In the genomic region with DNA sequence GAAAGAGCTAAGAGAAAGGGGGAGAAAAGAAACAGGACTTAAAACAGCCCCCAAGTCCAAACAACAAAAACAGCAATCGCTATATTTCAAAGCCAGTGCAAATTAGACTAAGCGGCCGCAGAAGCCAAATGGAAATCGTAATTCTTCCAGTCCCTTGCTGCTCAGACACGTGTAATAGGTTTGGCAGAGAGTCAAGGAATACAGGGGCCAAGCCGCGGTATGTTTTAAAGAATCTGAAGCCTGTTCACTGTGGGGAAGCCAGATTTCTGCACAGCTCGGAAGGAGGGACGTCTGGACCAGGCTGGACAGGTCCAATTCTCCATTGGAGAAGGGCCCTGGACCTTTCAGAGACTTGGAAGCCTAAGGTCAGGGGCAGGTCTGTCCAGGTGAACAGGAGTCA, we compare ENCODE assay signal across 19 cellular contexts.
DNase-seq lines count a peak whose midpoint lies in the region; ATAC-seq and TF ChIP-seq lines count a peak whose summit lies in the region.
"Had no signal": no experiment of that assay in that cellular context is flagged by ENCODE, and none has a peak within 500 bp of the region (broad histone marks: within the 10 kb centered on the region; RNA-seq: fewer than 3 reads in every experiment).

No MANE protein-coding gene starts in this region.

- POLR2A ChIA-PET in BJ (lab: Charles Lee): no interaction called here

- CTCF ChIA-PET in BJ (lab: Yijun Ruan, JAX): interaction anchor here (0.7 to 1.5 kb wide), 3 partner anchors 14 to 224 kb away, joined by 3 read pairs; no protein-coding TSS in a partner anchor

- DNase-seq in BJ (ENCODE audit: low read depth) (peak; percentile 12), MG63 (peak; percentile 24), dedifferentiated amniotic fluid mesenchymal stem cell (ENCODE audit: extremely low spot score) (peak; percentile 49), NCI-H1436 (lab: John Stamatoyannopoulos, UW) (no peak), left lobe of liver (ENCODE audit: low spot score) (no peak), NCI-H774 (lab: John Stamatoyannopoulos, UW) (no peak)
- DNase-seq: activated CD4-positive, alpha-beta memory T cell treated with anti-CD3 and anti-CD28 coated beads, Interleukin-2, amount 10 ng/mL, durations not matched to agents 7 days and 5 days; activated naive CD4-positive, alpha-beta T cell treated with anti-CD3 and anti-CD28 coated beads, Interleukin-2, amount 50 U/mL, for 16 hours; activated T-cell treated with anti-CD3 and anti-CD28 coated beads, Interleukin-2, amount 50 U/mL, for 24 hours; BE2C; Calu3; effector CD4-positive, alpha-beta T cell; hypothalamus; KBM-7; left ventricle myocardium inferior; NCI-H1417 treated with DMSO at 0.1 percent for 48 hours had no signal

- H3K27ac Mint-ChIP-seq in nephron: peak overlapping the region; percentile 97 to 98 (median 98)
- H3K27ac Mint-ChIP-seq: activated CD4-positive, alpha-beta memory T cell treated with anti-CD3 and anti-CD28 coated beads, Interleukin-2, amount 10 ng/mL, durations not matched to agents 7 days and 5 days; activated T-cell treated with anti-CD3 and anti-CD28 coated beads, Interleukin-2, amount 50 U/mL, for 24 hours had no signal

- H3K36me3 ChIP-seq in BJ (ENCODE audit: control insufficient read depth, insufficient read depth, low read length) (no peaks in the 10 kb centered on the region), MG63 (no peaks in the 10 kb centered on the region)
- H3K36me3 ChIP-seq: BE2C, left ventricle myocardium inferior, thoracic aorta had no signal

- peaks cover 21% of the 10 kb centered on the region for H3K27me3 Mint-ChIP-seq in nephron (ENCODE audit: low read depth)
- H3K27me3 Mint-ChIP-seq: activated CD4-positive, alpha-beta memory T cell treated with anti-CD3 and anti-CD28 coated beads, Interleukin-2, amount 10 ng/mL, durations not matched to agents 7 days and 5 days had no signal

- ATAC-seq in GM18517 (IDR thresholded peaks at IDR 0.05; ENCODE audit: unreplicated experiment) (no peak), left lobe of liver (no peak)

- H3K27me3 ChIP-seq in BJ (ENCODE audit: control insufficient read depth, insufficient read depth, low read length) (peaks cover 1% of the 10 kb centered on the region; the same call in 1 of the 2 replicates), MG63 (no peaks in the 10 kb centered on the region)
- H3K27me3 ChIP-seq: BE2C had no signal

- no peak overlapping the region for H3K4me3 ChIP-seq in BJ (ENCODE audit: low read depth, low read length)
- no peak overlapping the region for H3K4me3 ChIP-seq in MG63
- H3K4me3 ChIP-seq: left ventricle myocardium inferior, thoracic aorta had no signal

- H3K4me3 Mint-ChIP-seq in nephron: peak overlapping the region; percentile 36 to 48 (median 41)
- H3K4me3 Mint-ChIP-seq: activated CD4-positive, alpha-beta memory T cell treated with anti-CD3 and anti-CD28 coated beads, Interleukin-2, amount 10 ng/mL, durations not matched to agents 7 days and 5 days; activated T-cell treated with anti-CD3 and anti-CD28 coated beads, Interleukin-2, amount 50 U/mL, for 24 hours had no signal

- H3K4me1 Mint-ChIP-seq in nephron: peaks cover 70% of the 10 kb centered on the region
- H3K4me1 Mint-ChIP-seq: activated CD4-positive, alpha-beta memory T cell treated with anti-CD3 and anti-CD28 coated beads, Interleukin-2, amount 10 ng/mL, durations not matched to agents 7 days and 5 days had no signal

- H3K9me3 Mint-ChIP-seq in nephron: no peaks in the 10 kb centered on the region
- H3K9me3 Mint-ChIP-seq: activated T-cell treated with anti-CD3 and anti-CD28 coated beads, Interleukin-2, amount 50 U/mL, for 24 hours had no signal

- no peaks in the 10 kb centered on the region for H3K9me3 ChIP-seq in MG63
- H3K9me3 ChIP-seq: BE2C, left ventricle myocardium inferior, thoracic aorta had no signal

- TF ChIP-seq CTCF in BJ (IDR thresholded peaks at IDR 0.05; ENCODE audit: insufficient read depth, low read depth, low read length): no peak
- TF ChIP-seq CTCF in nephron (IDR thresholded peaks at IDR 0.05; ENCODE audit: unreplicated experiment in 3 of 3): no peak

- H3K36me3 Mint-ChIP-seq in nephron (ENCODE audit: low read depth): no peaks in the 10 kb centered on the region

Comparison
In these comparisons a context has a peak if more than half of its experiments do, and no peak if none do; other contexts are left out.
1. DNase-seq: peak in BJ (single experiment), MG63 (single experiment) and dedifferentiated amniotic fluid mesenchymal stem cell (single experiment); none in NCI-H1436 (single experiment), left lobe of liver (single experiment) and NCI-H774 (single experiment).